In genomic region chr1:110207831-110208230, GRCh38 we compare ENCODE assay signal across 8 cellular contexts. TPM values are rescaled to one million over a fixed set of nuclear protein-coding genes. Genes with fewer than 3 reads are reported as not detected.
DNase-seq lines count a peak whose midpoint lies in the region; ATAC-seq, FAIRE-seq and TF ChIP-seq lines count a peak whose summit lies in the region.

No MANE protein-coding gene starts in this region.

- FAIRE-seq in frontal cortex (lab: Jason Lieb, UNC): no peak

- ATAC-seq in upper lobe of right lung: peak; percentile 50

- H3K4me1 ChIP-seq in upper lobe of right lung: peaks cover 6% of the 10 kb centered on the region

- no peaks in the 10 kb centered on the region for H3K9me3 ChIP-seq in upper lobe of right lung

- H3K27ac ChIP-seq in HL-60 (replicated peaks): no peak overlapping the region
- no peak overlapping the region for H3K27ac ChIP-seq in RWPE1
- no peak overlapping the region for H3K27ac ChIP-seq in upper lobe of right lung

- H3K36me3 ChIP-seq in upper lobe of right lung: no peaks in the 10 kb centered on the region

- CTCF ChIA-PET in RWPE1 (lab: Yijun Ruan, JAX): interaction anchor here (0.6 to 13.5 kb wide), 28 partner anchors 11 to 290 kb away, joined by 3 to 265 read pairs (median 4); no protein-coding TSS in a partner anchor

- DNase-seq in COLO668 (lab: John Stamatoyannopoulos, UW; ENCODE audit: unreplicated experiment) (peak; percentile 82), HL-60 (ENCODE audit: low read depth in 1 of 2, low spot score in 1 of 2) (peak in 1 of 2 experiments; percentile 53), RWPE1 (ENCODE audit: low spot score) (peak; percentile 68), frontal cortex (ENCODE audit: low spot score in 2 of 2) (peak; percentile 63 to 71), pons (ENCODE audit: low spot score) (peak; percentile 46), upper lobe of right lung (peak; percentile 80), GOT3 (lab: John Stamatoyannopoulos, UW) (no peak)
- peak; percentile 53 for DNase-seq in activated T-helper 9 cell treated with anti-CD3 and anti-CD28 coated beads, Interleukin-2, amount 50 U/mL, for 16 hours (ENCODE audit: low read depth)

- POLR2A ChIA-PET in RWPE1 (lab: Yijun Ruan, JAX; ENCODE audit: low non-redundant PET): interaction anchor here (0.9 kb wide), 1 partner anchor 104 kb away, joined by 3 read pairs; no protein-coding TSS in a partner anchor

- intact Hi-C loops in upper lobe of right lung (cut with DNase I): no loop called here

- H3K27me3 ChIP-seq in HL-60 (ENCODE audit: insufficient read depth, poor library complexity, severe bottlenecking) (peaks cover 7% of the 10 kb centered on the region), upper lobe of right lung (no peaks in the 10 kb centered on the region)

- H3K4me3 ChIP-seq in HL-60 (replicated peaks; ENCODE audit: insufficient read depth, low read length) (no peak overlapping the region), upper lobe of right lung (no peak overlapping the region)

- peak; percentile 79 for TF ChIP-seq CTCF in HL-60 (IDR thresholded peaks at IDR 0.05; ENCODE audit: insufficient read depth, low read length)
- TF ChIP-seq CTCF in RWPE1 (conservative IDR thresholded peaks at IDR 0.05; ENCODE audit: low read depth): peak; percentile 88
- peak; percentile 89 for TF ChIP-seq CTCF in upper lobe of right lung (IDR thresholded peaks at IDR 0.05)

RNA-seq across cellular contexts. Expression of gene KCNC4, which starts 2.3 kb away (rescaled TPM):
- total RNA-seq in frontal cortex (2.4 TPM), upper lobe of right lung (11.1 TPM)

RNA-seq across cellular contexts. Expression of gene SLC6A17, which starts 57.5 kb away (rescaled TPM):
- total RNA-seq in frontal cortex: 16.7 TPM
- 0.06 TPM for total RNA-seq in upper lobe of right lung

Comparison
In these comparisons a context has a peak if more than half of its experiments do, and no peak if none do; other contexts are left out.
1. RNA of gene SLC6A17, which starts 57.5 kb away (total RNA-seq): 16.7 TPM in frontal cortex (single experiment); 0.06 TPM in upper lobe of right lung (single experiment); every median in the first group is over 10 times any median in the second.
2. Peak in every context shown above with its lines, with median percentiles within 50 percentile points of each other: CTCF ChIP-seq.